26 cellular contexts compared by ENCODE assay signal in genomic region chr20:865379-865778, GRCh38. TPM values are rescaled to one million over a fixed set of nuclear protein-coding genes. Genes with fewer than 3 reads are reported as not detected.
"Had no signal": no experiment of that assay in that cellular context is flagged by ENCODE, and none has a peak within 500 bp of the region (broad histone marks: within the 10 kb centered on the region; RNA-seq: fewer than 3 reads in every experiment).

No MANE protein-coding gene starts in this region.

- H3K36me3 Mint-ChIP-seq: naive thymus-derived CD8-positive, alpha-beta T cell; stimulated activated effector memory CD8-positive, alpha-beta T cell treated with anti-CD3 and anti-CD28 coated beads, Interleukin-12 subunit alpha, Interleukin-12 subunit beta, amount 100 ng/mL, for 72 hours; type B pancreatic cell had no signal

- H3K27me3 Mint-ChIP-seq: naive thymus-derived CD8-positive, alpha-beta T cell; stimulated activated naive CD8-positive, alpha-beta T cell treated with anti-CD3 and anti-CD28 coated beads, Interleukin-15, Interleukin-2, amounts not matched to agents 100 ng/mL and 50 ng/mL, for 24 hours had no signal

- H3K27ac Mint-ChIP-seq: stimulated activated effector memory CD8-positive, alpha-beta T cell treated with anti-CD3 and anti-CD28 coated beads, Interleukin-12 subunit alpha, Interleukin-12 subunit beta, amount 100 ng/mL, for 72 hours; stimulated activated naive CD8-positive, alpha-beta T cell treated with anti-CD3 and anti-CD28 coated beads, Interleukin-15, Interleukin-2, amounts not matched to agents 100 ng/mL and 50 ng/mL, for 24 hours; type B pancreatic cell had no signal

- FAIRE-seq: kidney, small intestine had no signal

- H3K4me2 ChIP-seq: hepatocyte had no signal

- H3K27me3 ChIP-seq: hepatocyte, left lung, ovary, sigmoid colon, spleen, suprapubic skin, uterus had no signal

- H3K36me3 ChIP-seq: heart right ventricle, left lung, lower lobe of right lung, ovary, prostate gland, sigmoid colon, spleen, suprapubic skin, thoracic aorta, tibial artery, uterus had no signal

- H3K4me3 ChIP-seq: heart right ventricle, hepatocyte, left lung, lower lobe of right lung, ovary, prostate gland, sigmoid colon, spleen, suprapubic skin, thoracic aorta, tibial artery, uterus had no signal

- DNase-seq: heart right ventricle; kidney; left colon; left lung; lower lobe of right lung; mammary epithelial cell; mesenchymal stem cell; naive thymus-derived CD8-positive, alpha-beta T cell; ovary; retina; right cardiac atrium; sigmoid colon; small intestine; spleen; stimulated activated CD4-positive, alpha-beta T cell treated with anti-CD3 and anti-CD28 coated beads, Interleukin-4, amount 100 ng/mL, for 24 hours; stimulated activated naive CD4-positive, alpha-beta T cell; tibial artery; uterus had no signal

- H3K79me2 ChIP-seq: hepatocyte had no signal

- H3K4me1 ChIP-seq: heart right ventricle, left lung, lower lobe of right lung, prostate gland, sigmoid colon, spleen, suprapubic skin, tibial artery, uterus had no signal

- H3K4me3 Mint-ChIP-seq: naive thymus-derived CD8-positive, alpha-beta T cell; stimulated activated effector memory CD8-positive, alpha-beta T cell treated with anti-CD3 and anti-CD28 coated beads, Interleukin-12 subunit alpha, Interleukin-12 subunit beta, amount 100 ng/mL, for 72 hours; stimulated activated naive CD8-positive, alpha-beta T cell treated with anti-CD3 and anti-CD28 coated beads, Interleukin-15, Interleukin-2, amounts not matched to agents 100 ng/mL and 50 ng/mL, for 24 hours; type B pancreatic cell had no signal

- H3K9me3 ChIP-seq: heart right ventricle, left lung, lower lobe of right lung, ovary, prostate gland, sigmoid colon, spleen, suprapubic skin, thoracic aorta, tibial artery, uterus had no signal

- H2AFZ ChIP-seq: hepatocyte had no signal

- ATAC-seq: heart right ventricle; left colon; left lung; lower lobe of right lung; naive thymus-derived CD8-positive, alpha-beta T cell; right cardiac atrium; stimulated activated effector memory CD8-positive, alpha-beta T cell treated with anti-CD3 and anti-CD28 coated beads, Interleukin-12 subunit alpha, Interleukin-12 subunit beta, amount 100 ng/mL, for 72 hours had no signal

- H3K9me3 Mint-ChIP-seq: naive thymus-derived CD8-positive, alpha-beta T cell; stimulated activated effector memory CD8-positive, alpha-beta T cell treated with anti-CD3 and anti-CD28 coated beads, Interleukin-12 subunit alpha, Interleukin-12 subunit beta, amount 100 ng/mL, for 72 hours; stimulated activated naive CD8-positive, alpha-beta T cell treated with anti-CD3 and anti-CD28 coated beads, Interleukin-15, Interleukin-2, amounts not matched to agents 100 ng/mL and 50 ng/mL, for 24 hours; type B pancreatic cell had no signal

- H3K27ac ChIP-seq: heart right ventricle, hepatocyte, left lung, lower lobe of right lung, ovary, prostate gland, sigmoid colon, spleen, suprapubic skin, thoracic aorta, tibial artery, uterus had no signal

RNA-seq across cellular contexts. Expression of gene ANGPT4, which starts 50.8 kb away (rescaled TPM):
- total RNA-seq: hepatocyte; left colon; naive thymus-derived CD8-positive, alpha-beta T cell; spleen had no signal
- polyA plus RNA-seq: hepatocyte; naive thymus-derived CD8-positive, alpha-beta T cell; neural cell had no signal
